ENCODE assay signal across 24 cellular contexts in genomic region chr14:24677956-24678355, GRCh38. TPM values are rescaled to one million over a fixed set of nuclear protein-coding genes. Genes with fewer than 3 reads are reported as not detected.
DNase-seq lines count a peak whose midpoint lies in the region; ATAC-seq, FAIRE-seq and TF ChIP-seq lines count a peak whose summit lies in the region.
"Had no signal": no experiment of that assay in that cellular context is flagged by ENCODE, and none has a peak within 500 bp of the region (broad histone marks: within the 10 kb centered on the region; RNA-seq: fewer than 3 reads in every experiment).

No MANE protein-coding gene starts in this region.

- no peak overlapping the region for H3K27ac ChIP-seq in CD8-positive, alpha-beta memory T cell (ENCODE audit: low read depth, low read length)
- no peak overlapping the region for H3K27ac ChIP-seq in substantia nigra (ENCODE audit: low read depth, low read length, poor library complexity, severe bottlenecking)
- H3K27ac ChIP-seq: esophagus muscularis mucosa, uterus had no signal

- H3K4me3 Mint-ChIP-seq in CD8-positive, alpha-beta memory T cell, result peak overlapping the region in 4 of 7 donors; percentile 78 to 98 (median 88)
- peak overlapping the region; percentile 91 for H3K4me3 Mint-ChIP-seq in activated T-helper 17 cell treated with anti-CD3 and anti-CD28 coated beads, Interleukin-2, amount 50 U/mL, for 72 hours

- no peaks in the 10 kb centered on the region for H3K36me3 Mint-ChIP-seq in CD8-positive, alpha-beta memory T cell
- H3K36me3 Mint-ChIP-seq in activated T-helper 17 cell treated with anti-CD3 and anti-CD28 coated beads, Interleukin-2, amount 50 U/mL, for 72 hours (ENCODE audit: low read depth), result peaks cover 5% of the 10 kb centered on the region
- H3K36me3 Mint-ChIP-seq: CD14-positive monocyte had no signal

- no peak overlapping the region for H3K4me3 ChIP-seq in CD8-positive, alpha-beta memory T cell (ENCODE audit: low read length)
- H3K4me3 ChIP-seq: uterus had no signal

- peak; percentile 81 for FAIRE-seq in GM12892 (lab: Jason Lieb, UNC)
- FAIRE-seq: D721Med, TTC549 had no signal

- no peaks in the 10 kb centered on the region for H3K36me3 ChIP-seq in CD8-positive, alpha-beta memory T cell (ENCODE audit: insufficient read depth, low read length)
- H3K36me3 ChIP-seq: esophagus muscularis mucosa, uterus had no signal

- TF ChIP-seq POLR2A in GM12892 (IDR thresholded peaks at IDR 0.05; ENCODE audit: low read depth, low read length), result no peak

- H3K27ac Mint-ChIP-seq in CD8-positive, alpha-beta memory T cell, result peak overlapping the region in 4 of 8 donors; percentile 60 to 97 (median 92)
- no peak overlapping the region for H3K27ac Mint-ChIP-seq in activated T-helper 17 cell treated with anti-CD3 and anti-CD28 coated beads, Interleukin-2, amount 50 U/mL, for 72 hours

- H3K9me3 ChIP-seq in CD8-positive, alpha-beta memory T cell (ENCODE audit: low read length), result no peaks in the 10 kb centered on the region
- H3K9me3 ChIP-seq: esophagus muscularis mucosa, uterus had no signal

- peaks cover 54% of the 10 kb centered on the region for H3K4me1 ChIP-seq in CD8-positive, alpha-beta memory T cell (ENCODE audit: insufficient read depth, low read length)
- H3K4me1 ChIP-seq: uterus had no signal

- POLR2A ChIA-PET in CD8-positive, alpha-beta memory T cell (lab: Charles Lee), result no interaction called here

- H3K27me3 Mint-ChIP-seq in CD8-positive, alpha-beta memory T cell, result no peaks in the 10 kb centered on the region
- H3K27me3 Mint-ChIP-seq in activated T-helper 17 cell treated with anti-CD3 and anti-CD28 coated beads, Interleukin-2, amount 50 U/mL, for 72 hours, result peaks cover under 1% of the 10 kb centered on the region

- H3K9me3 Mint-ChIP-seq in CD8-positive, alpha-beta memory T cell, result peaks cover 0 to 5% (median 2%) of the 10 kb centered on the region in 5 donors
- H3K9me3 Mint-ChIP-seq in activated T-helper 17 cell treated with anti-CD3 and anti-CD28 coated beads, Interleukin-2, amount 50 U/mL, for 72 hours, result no peaks in the 10 kb centered on the region

- no peak for ATAC-seq in activated T-helper 17 cell treated with anti-CD3 and anti-CD28 coated beads, Interleukin-2, amount 50 U/mL, for 72 hours (replicated peaks)
- ATAC-seq in esophagus mucosa, result peak; percentile 52
- ATAC-seq: activated CD4-positive, CD25-positive, alpha-beta regulatory T cell treated with anti-CD3 and anti-CD28 coated beads, Interleukin-2, amount 50 U/mL, for 24 hours; left cardiac atrium; sciatic nerve had no signal

- DNase-seq in CD8-positive, alpha-beta memory T cell, result no peak
- DNase-seq in GM12892 (ENCODE audit: insufficient read length) (no peak), SKM-1 (lab: John Stamatoyannopoulos, UW; ENCODE audit: unreplicated experiment) (no peak), substantia nigra (lab: John Stamatoyannopoulos, UW) (no peak), cerebellum (ENCODE audit: low spot score) (no peak)
- DNase-seq: foreskin melanocyte; HCEC 1CT; left cardiac atrium; NCI-H1092 treated with DMSO at 0.1 percent for 48 hours; NCI-H187 treated with DMSO at 0.1 percent for 48 hours; NCI-H526; posterior cingulate gyrus; stimulated activated CD4-positive, alpha-beta T cell treated with anti-CD3 and anti-CD28 coated beads, Interleukin-4, amount 100 ng/mL, for 4 hours; stimulated activated naive CD4-positive, alpha-beta T cell; uterus had no signal

- H3K4me1 Mint-ChIP-seq in CD8-positive, alpha-beta memory T cell, result peaks cover 74 to 88% (median 82%) of the 10 kb centered on the region in 3 donors
- peaks cover 33% of the 10 kb centered on the region for H3K4me1 Mint-ChIP-seq in activated T-helper 17 cell treated with anti-CD3 and anti-CD28 coated beads, Interleukin-2, amount 50 U/mL, for 72 hours

- no peaks in the 10 kb centered on the region for H3K27me3 ChIP-seq in CD8-positive, alpha-beta memory T cell (ENCODE audit: insufficient read depth, low read length, poor library complexity, severe bottlenecking)
- H3K27me3 ChIP-seq: uterus had no signal

- CTCF ChIA-PET in CD8-positive, alpha-beta memory T cell (lab: Charles Lee), result interaction anchor here (0.8 to 4.2 kb wide), 4 partner anchors 12 to 72 kb away, joined by 5 to 20 read pairs (median 10); partner anchors contain the start of gene GZMH

RNA-seq across cellular contexts. Expression of gene GZMB, which starts 44.0 kb away (rescaled TPM):
- total RNA-seq in CD8-positive, alpha-beta memory T cell, result 1,000 to 10,000 TPM; 2,724 to 2,866 TPM
- polyA plus RNA-seq in CD8-positive, alpha-beta memory T cell, result 78.6 TPM
- not detected for polyA plus RNA-seq in GM12892 (2012; ENCODE audit: missing spikeins)
- 1,000 to 10,000 TPM; 1,048 to 1,422 TPM for total RNA-seq in activated T-helper 17 cell treated with anti-CD3 and anti-CD28 coated beads, Interleukin-2, amount 50 U/mL, for 72 hours
- total RNA-seq in esophagus mucosa (1.2 TPM), cerebellum (not detected)
- total RNA-seq: lung microvascular endothelial cell had no signal

Comparison
In these comparisons a context has a peak if more than half of its experiments do, and no peak if none do; other contexts are left out.
1. RNA of gene GZMB, which starts 44.0 kb away (total RNA-seq): 2,724 to 2,866 TPM in CD8-positive, alpha-beta memory T cell and 1,048 to 1,422 TPM in activated T-helper 17 cell treated with anti-CD3 and anti-CD28 coated beads, Interleukin-2, amount 50 U/mL, for 72 hours; 1.2 TPM in esophagus mucosa (single experiment) and not detected in cerebellum (single experiment); every median in the first group is over 100 times any median in the second.